In the genomic region with DNA sequence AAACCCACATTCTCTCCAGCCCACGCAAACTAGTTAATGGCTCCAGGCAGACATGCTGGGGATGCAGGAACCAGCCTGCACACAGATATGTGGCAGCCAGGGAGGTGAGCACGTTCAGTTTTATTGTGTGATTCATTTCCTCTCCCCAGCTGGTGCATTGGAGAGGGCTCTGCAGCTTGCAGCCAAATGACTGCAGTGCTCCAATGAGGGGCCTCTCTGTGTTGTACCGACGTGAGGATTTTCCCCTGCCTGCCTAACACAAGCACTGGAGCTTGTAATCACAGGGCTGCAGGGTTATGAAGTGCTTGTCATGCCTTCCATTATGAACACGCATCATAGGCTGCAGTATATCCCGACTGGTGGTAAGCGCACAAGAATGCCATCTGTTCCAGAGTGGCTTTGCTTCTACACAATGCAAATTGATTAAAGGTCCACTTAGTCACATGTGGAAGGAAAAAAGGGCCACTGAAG, we compare ENCODE assay signal across 9 cellular contexts.
DNase-seq lines count a peak whose midpoint lies in the region; ATAC-seq and TF ChIP-seq lines count a peak whose summit lies in the region.
"Had no signal": no experiment of that assay in that cellular context is flagged by ENCODE, and none has a peak within 500 bp of the region (broad histone marks: within the 10 kb centered on the region; RNA-seq: fewer than 3 reads in every experiment).

No MANE protein-coding gene starts in this region.

- TF ChIP-seq CTCF in DND-41 (IDR thresholded peaks at IDR 0.05; ENCODE audit: borderline replicate concordance, extremely low read depth, low read length, poor library complexity, severe bottlenecking) (no peak), mammary epithelial cell (conservative IDR thresholded peaks at IDR 0.05 in 1 of 2, IDR thresholded peaks at IDR 0.05 in 1 of 2; ENCODE audit: extremely low read depth in 1 of 2, insufficient read depth in 1 of 2, low read depth in 1 of 2, low read length in 2 of 2) (no peak)

- H3K27me3 ChIP-seq in DND-41 (ENCODE audit: insufficient read depth, low read length, poor library complexity) (no peaks in the 10 kb centered on the region), mammary epithelial cell (ENCODE audit: insufficient read depth, low read length) (no peaks in the 10 kb centered on the region), mesenchymal stem cell (ENCODE audit: control insufficient read depth in 1 of 2, insufficient read depth in 1 of 2, low read length in 2 of 2) (peaks cover 0 to 5% of the 10 kb centered on the region in 2 experiments), right cardiac atrium (ENCODE audit: control insufficient read depth, insufficient read depth) (no peaks in the 10 kb centered on the region)
- H3K27me3 ChIP-seq: testis had no signal

- H3K27ac ChIP-seq in DND-41 (ENCODE audit: low read length) (no peak overlapping the region), mammary epithelial cell (ENCODE audit: insufficient read depth, low read depth, low read length) (no peak overlapping the region), mesenchymal stem cell (ENCODE audit: low read length, poor library complexity, severe bottlenecking) (no peak overlapping the region), right cardiac atrium (ENCODE audit: low read length) (no peak overlapping the region)
- H3K27ac ChIP-seq: testis had no signal

- H3K23ac ChIP-seq in mesenchymal stem cell (ENCODE audit: low read length in 2 of 2), result no peak overlapping the region

- H3K18ac ChIP-seq in mesenchymal stem cell (ENCODE audit: low read depth in 1 of 2, low read length in 2 of 2), result peak overlapping the region in 1 of 2 experiments; percentile 9

- no peak overlapping the region for H2AFZ ChIP-seq in DND-41 (ENCODE audit: low read depth, low read length)
- H2AFZ ChIP-seq in mammary epithelial cell (ENCODE audit: low read depth, low read length), result peak overlapping the region; percentile 31
- no peak overlapping the region for H2AFZ ChIP-seq in mesenchymal stem cell (ENCODE audit: low read depth, low read length)

- H4K91ac ChIP-seq in mesenchymal stem cell (ENCODE audit: low read length), result no peak overlapping the region

- H3K4me3 ChIP-seq in DND-41 (ENCODE audit: low read depth in 1 of 2, low read length in 2 of 2) (no peak overlapping the region), mammary epithelial cell (replicated peaks in 1 of 3; ENCODE audit: insufficient read depth in 1 of 3, low read depth in 2 of 3, low read length in 3 of 3) (no peak overlapping the region), mesenchymal stem cell (ENCODE audit: insufficient read depth in 1 of 2, low read depth in 1 of 2, low read length in 2 of 2) (no peak overlapping the region), right cardiac atrium (ENCODE audit: low read length) (no peak overlapping the region)
- H3K4me3 ChIP-seq: testis had no signal

- CTCF ChIA-PET in mammary epithelial cell (lab: Charles Lee; ENCODE audit: low non-redundant PET), result no interaction called here

- no peak overlapping the region for H3K4ac ChIP-seq in mesenchymal stem cell (ENCODE audit: low read depth in 1 of 2, low read length in 2 of 2)

- no peaks in the 10 kb centered on the region for H3K79me1 ChIP-seq in mesenchymal stem cell (replicated peaks; ENCODE audit: low read length, poor library complexity, severe bottlenecking)

- H3K4me2 ChIP-seq in DND-41 (ENCODE audit: insufficient read depth, low read length) (no peak overlapping the region), mammary epithelial cell (ENCODE audit: insufficient read depth, low read depth, low read length) (peak overlapping the region; percentile 44), mesenchymal stem cell (ENCODE audit: low read length, poor library complexity, severe bottlenecking) (no peak overlapping the region)

- WGBS in mammary epithelial cell (ENCODE audit: low coverage, missing lambda C conversion rate), result 17% methylated on average over 7 of the region's 7 CpGs
- 15% methylated on average over 7 of the region's 7 CpGs for WGBS in mesenchymal stem cell
- 52% methylated on average over 7 of the region's 7 CpGs for WGBS in right cardiac atrium

- H2AK5ac ChIP-seq in mesenchymal stem cell (ENCODE audit: low read length, severe bottlenecking), result no peak overlapping the region

- H2BK5ac ChIP-seq in mesenchymal stem cell (ENCODE audit: low read depth, low read length, poor library complexity, severe bottlenecking), result no peak overlapping the region

- H3K36me3 ChIP-seq in DND-41 (ENCODE audit: insufficient read depth, low read length) (no peaks in the 10 kb centered on the region), mammary epithelial cell (ENCODE audit: insufficient read depth, low read length) (no peaks in the 10 kb centered on the region), mesenchymal stem cell (ENCODE audit: control insufficient read depth in 1 of 2, insufficient read depth in 2 of 2, low read depth in 1 of 2, low read length in 2 of 2) (no peaks in the 10 kb centered on the region)

- no peaks in the 10 kb centered on the region for H4K20me1 ChIP-seq in DND-41 (ENCODE audit: insufficient read depth, low read length)
- H4K20me1 ChIP-seq in mammary epithelial cell (ENCODE audit: insufficient read depth, low read length), result no peaks in the 10 kb centered on the region

- no TSS peak for BruUV-seq in mammary epithelial cell (replicated peaks; lab: Mats Ljungman, UMichigan)

- DNase-seq in DND-41 (peak; percentile 24), NCI-H1694 (lab: John Stamatoyannopoulos, UW) (peak; percentile 97), mammary epithelial cell (peak; percentile 89), mesenchymal stem cell (peak; percentile 94), right cardiac atrium (no peak), T-helper 9 cell (no peak), Right ventricle myocardium inferior (ENCODE audit: missing footprints) (no peak), AML-193 (lab: John Stamatoyannopoulos, UW) (no peak)
- DNase-seq: testis had no signal

- no peak overlapping the region for H2BK120ac ChIP-seq in mesenchymal stem cell (ENCODE audit: low read depth, low read length)

- H3K9ac ChIP-seq in DND-41 (ENCODE audit: low read depth, low read length), result no peak overlapping the region
- no peak overlapping the region for H3K9ac ChIP-seq in mammary epithelial cell (ENCODE audit: insufficient read depth, low read length)
- H3K9ac ChIP-seq in mesenchymal stem cell (ENCODE audit: low read length), result no peak overlapping the region

- H4K8ac ChIP-seq in mesenchymal stem cell (ENCODE audit: low read length), result no peak overlapping the region

- H2BK12ac ChIP-seq in mesenchymal stem cell (ENCODE audit: low read length in 2 of 2), result no peak overlapping the region

- ATAC-seq in DND-41 (ENCODE audit: insufficient read depth, low read depth) (peak; percentile 76), right cardiac atrium (no peak), Right ventricle myocardium inferior (no peak)

- no peaks in the 10 kb centered on the region for H3K9me3 ChIP-seq in DND-41 (ENCODE audit: insufficient read depth, low read length, severe bottlenecking)
- no peaks in the 10 kb centered on the region for H3K9me3 ChIP-seq in mammary epithelial cell (replicated peaks; ENCODE audit: insufficient read depth, low read length)
- H3K9me3 ChIP-seq in mesenchymal stem cell (ENCODE audit: control insufficient read depth, low read length), result no peaks in the 10 kb centered on the region
- no peaks in the 10 kb centered on the region for H3K9me3 ChIP-seq in right cardiac atrium (ENCODE audit: control insufficient read depth, low read length)
- H3K9me3 ChIP-seq: testis had no signal

- no peak overlapping the region for H2BK15ac ChIP-seq in mesenchymal stem cell (ENCODE audit: low read depth, poor library complexity, severe bottlenecking)

- H3K4me1 ChIP-seq in DND-41 (ENCODE audit: insufficient read depth, low read length) (peaks cover 7% of the 10 kb centered on the region), mammary epithelial cell (ENCODE audit: insufficient read depth, low read length) (peaks cover 32% of the 10 kb centered on the region), mesenchymal stem cell (ENCODE audit: control insufficient read depth, insufficient read depth, low read depth, low read length) (peaks cover 4% of the 10 kb centered on the region), right cardiac atrium (ENCODE audit: control insufficient read depth, insufficient read depth, low read length) (peaks cover 2% of the 10 kb centered on the region)

- H3K79me2 ChIP-seq in DND-41 (ENCODE audit: insufficient read depth, low read length), result no peaks in the 10 kb centered on the region
- H3K79me2 ChIP-seq in mammary epithelial cell (ENCODE audit: insufficient read depth, low read length), result no peaks in the 10 kb centered on the region

- H3K14ac ChIP-seq in mesenchymal stem cell (ENCODE audit: low read length in 2 of 2), result no peak overlapping the region

- in situ Hi-C loops in mammary epithelial cell (cut with MboI; ENCODE audit: low sequenced_read_pairs in 2 of 2), result no loop called here

- intact Hi-C loops in mammary epithelial cell (cut with micrococcal nuclease) (no loop called here), right cardiac atrium (cut with DNase I) (no loop called here), Right ventricle myocardium inferior (cut with DNase I) (no loop called here)

- dilution Hi-C loops in mammary epithelial cell (cut with HindIII; ENCODE audit: low sequenced_read_pairs), result no loop called here

Comparison
In these comparisons a context has a peak if more than half of its experiments do, and no peak if none do; other contexts are left out.
1. DNase-seq: peak in DND-41 (single experiment), NCI-H1694 (single experiment), mammary epithelial cell (single experiment) and mesenchymal stem cell (single experiment); none in right cardiac atrium (0 of 3), T-helper 9 cell (single experiment), Right ventricle myocardium inferior (single experiment) and AML-193 (0 of 2).